7 cellular contexts compared by ENCODE assay signal in genomic region chr15:75455982-75456531, GRCh38. TPM values are rescaled to one million over a fixed set of nuclear protein-coding genes. Genes with fewer than 3 reads are reported as not detected.
DNase-seq lines count a peak whose midpoint lies in the region; ATAC-seq and TF ChIP-seq lines count a peak whose summit lies in the region.

No MANE protein-coding gene starts in this region.

- peak overlapping the region; percentile 92 for H3K27ac ChIP-seq in substantia nigra (ENCODE audit: low read depth, low read length, poor library complexity, severe bottlenecking)

- peak overlapping the region; percentile 80 for H3K9ac ChIP-seq in Loucy (ENCODE audit: low read depth, low read length, poor library complexity, severe bottlenecking)
- H3K9ac ChIP-seq in mucosa of stomach (ENCODE audit: low read length): peak overlapping the region; percentile 83

- no peaks in the 10 kb centered on the region for H3K9me3 ChIP-seq in Loucy (ENCODE audit: insufficient read depth, low read depth, low read length)
- no peaks in the 10 kb centered on the region for H3K9me3 ChIP-seq in mucosa of stomach (ENCODE audit: control insufficient read depth, low read length)

- H3F3A ChIP-seq in Loucy (ENCODE audit: low read depth): peaks cover 8% of the 10 kb centered on the region; the same call in 1 of the 2 replicates

- H3K36me3 ChIP-seq in GM06990 (ENCODE audit: control insufficient read depth, insufficient read depth, low read length) (no peaks in the 10 kb centered on the region), Loucy (ENCODE audit: insufficient read depth, low read length) (no peaks in the 10 kb centered on the region), mucosa of stomach (ENCODE audit: control insufficient read depth, insufficient read depth, low read length) (no peaks in the 10 kb centered on the region)

- H3K4me2 ChIP-seq in Loucy (ENCODE audit: low read depth, low read length, poor library complexity, severe bottlenecking): peak overlapping the region; percentile 79

- H3K9me2 ChIP-seq in Loucy (replicated peaks; ENCODE audit: low read depth, low read length): no peaks in the 10 kb centered on the region

- H4K20me1 ChIP-seq in Loucy (ENCODE audit: insufficient read depth, low read length, poor library complexity, severe bottlenecking): peaks cover 6% of the 10 kb centered on the region

- H3K27me3 ChIP-seq in GM06990 (replicated peaks; ENCODE audit: control insufficient read depth, insufficient read depth, low read length): no peaks in the 10 kb centered on the region
- no peaks in the 10 kb centered on the region for H3K27me3 ChIP-seq in Loucy (ENCODE audit: insufficient read depth, low read length, poor library complexity, severe bottlenecking)
- no peaks in the 10 kb centered on the region for H3K27me3 ChIP-seq in mucosa of stomach (ENCODE audit: control insufficient read depth, insufficient read depth, low read length)

- peaks cover 17% of the 10 kb centered on the region for H3K4me1 ChIP-seq in Loucy (ENCODE audit: insufficient read depth, low read length, poor library complexity, severe bottlenecking)
- peaks cover 23% of the 10 kb centered on the region for H3K4me1 ChIP-seq in mucosa of stomach (ENCODE audit: control insufficient read depth, insufficient read depth, low read length)

- peaks cover 8% of the 10 kb centered on the region; the same call in 1 of the 2 replicates for H3K79me2 ChIP-seq in Loucy (ENCODE audit: insufficient read depth, low read length)

- ATAC-seq in GM18867 (IDR thresholded peaks at IDR 0.05; ENCODE audit: unreplicated experiment): no peak

- peak overlapping the region; percentile 93 for H3K4me3 ChIP-seq in GM06990 (replicated peaks; ENCODE audit: low read depth, low read length)
- H3K4me3 ChIP-seq in Loucy (ENCODE audit: low read length, poor library complexity, severe bottlenecking): peak overlapping the region; percentile 87
- peak overlapping the region; percentile 74 for H3K4me3 ChIP-seq in WI38 (ENCODE audit: low read depth, low read length)
- peak overlapping the region; percentile 69 for H3K4me3 ChIP-seq in mucosa of stomach (ENCODE audit: low read length)

- H2AFZ ChIP-seq in Loucy (ENCODE audit: low read length): peak overlapping the region; percentile 95

- TF ChIP-seq CTCF in GM06990 (IDR thresholded peaks at IDR 0.05; ENCODE audit: insufficient read depth, low read length, poor library complexity, severe bottlenecking) (no peak), Loucy (conservative IDR thresholded peaks at IDR 0.05; ENCODE audit: low read length) (no peak), WI38 (IDR thresholded peaks at IDR 0.05; ENCODE audit: low read depth, low read length) (no peak)

- no peak for DNase-seq in GM06990 (ENCODE audit: extremely low read depth, insufficient read length)
- peak; percentile 27 to 63 for DNase-seq in dermis microvascular lymphatic vessel endothelial cell (ENCODE audit: low read depth in 2 of 2)
- DNase-seq in substantia nigra (lab: John Stamatoyannopoulos, UW): peak in 11 of 49 donors; percentile 17 to 64 (median 44)

RNA-seq across cellular contexts. Expression of gene SIN3A, which starts 4.6 kb away (rescaled TPM):
- total RNA-seq in dermis microvascular lymphatic vessel endothelial cell: 23.1 and 29.6 TPM in 2 replicates
